ENCODE assay signal across 10 cellular contexts in the genomic region with DNA sequence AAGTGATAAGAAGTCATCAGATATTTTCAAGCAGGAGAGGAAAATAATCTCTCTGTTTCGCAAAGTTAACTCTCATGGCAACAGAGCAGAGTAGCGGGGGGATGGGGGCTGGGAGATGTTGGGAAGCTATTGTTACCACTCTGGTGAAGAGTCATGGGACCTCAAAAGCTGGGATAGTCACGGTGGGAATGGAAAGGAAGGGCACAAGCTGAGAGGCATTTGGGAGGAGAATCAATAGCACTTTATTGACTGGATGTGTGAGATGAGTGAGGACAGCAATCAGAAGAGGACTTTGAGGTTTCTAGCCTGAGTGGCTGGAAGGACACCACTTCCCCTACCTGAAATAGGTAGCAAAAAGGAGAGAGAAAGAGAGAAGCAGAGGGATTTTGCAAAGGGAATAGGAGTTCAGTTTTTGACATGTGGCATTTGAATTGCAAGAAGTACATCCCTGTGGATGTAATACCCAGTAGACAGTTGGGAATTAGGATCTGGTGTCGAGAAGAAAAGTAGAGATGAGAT. TPM values are rescaled to one million over a fixed set of nuclear protein-coding genes. Genes with fewer than 3 reads are reported as not detected.
DNase-seq lines count a peak whose midpoint lies in the region; ATAC-seq and TF ChIP-seq lines count a peak whose summit lies in the region.
"Had no signal": no experiment of that assay in that cellular context is flagged by ENCODE, and none has a peak within 500 bp of the region (broad histone marks: within the 10 kb centered on the region; RNA-seq: fewer than 3 reads in every experiment).

No MANE protein-coding gene starts in this region.

- H3K4me2 ChIP-seq in KMS-11 = peak overlapping the region; percentile 65

- CTCF ChIA-PET in AG04449 (lab: Yijun Ruan, JAX) = interaction anchor here (0.9 to 1.7 kb wide), 4 partner anchors 24 to 60 kb away, joined by 3 to 5 read pairs (median 3); no protein-coding TSS in a partner anchor

- no peak overlapping the region for H3K27ac Mint-ChIP-seq in osteocyte (ENCODE audit: unreplicated experiment)
- H3K27ac Mint-ChIP-seq: stimulated activated naive CD8-positive, alpha-beta T cell treated with anti-CD3 and anti-CD28 coated beads, Interleukin-15, Interleukin-2, amounts not matched to agents 100 ng/mL and 50 ng/mL, for 24 hours had no signal

- H3K27me3 Mint-ChIP-seq in osteocyte (ENCODE audit: unreplicated experiment) = no peaks in the 10 kb centered on the region
- H3K27me3 Mint-ChIP-seq: stimulated activated naive CD8-positive, alpha-beta T cell treated with anti-CD3 and anti-CD28 coated beads, Interleukin-15, Interleukin-2, amounts not matched to agents 100 ng/mL and 50 ng/mL, for 24 hours had no signal

- POLR2A ChIA-PET in AG04449 (lab: Yijun Ruan, JAX) = interaction anchor here (1.1 to 2.1 kb wide), 4 partner anchors 10 to 130 kb away, joined by 3 to 18 read pairs (median 8); a partner anchor contains a TSS

- no peaks in the 10 kb centered on the region for H3K9me3 ChIP-seq in ectodermal cell (ENCODE audit: control insufficient read depth, low read length)
- H3K9me3 ChIP-seq in mononuclear cell (ENCODE audit: low read depth, low read length) = no peaks in the 10 kb centered on the region

- ATAC-seq in HG03520 (IDR thresholded peaks at IDR 0.05; ENCODE audit: unreplicated experiment) = no peak

- H4K20me1 ChIP-seq in KMS-11 (ENCODE audit: insufficient read depth) = no peaks in the 10 kb centered on the region

- no peak overlapping the region for H3K4me3 Mint-ChIP-seq in osteocyte (ENCODE audit: unreplicated experiment)
- H3K4me3 Mint-ChIP-seq: stimulated activated naive CD8-positive, alpha-beta T cell treated with anti-CD3 and anti-CD28 coated beads, Interleukin-15, Interleukin-2, amounts not matched to agents 100 ng/mL and 50 ng/mL, for 24 hours had no signal

- H3K36me3 ChIP-seq in KMS-11 (ENCODE audit: insufficient read depth) = no peaks in the 10 kb centered on the region
- H3K36me3 ChIP-seq in ectodermal cell (ENCODE audit: control insufficient read depth, insufficient read depth, low read length) = no peaks in the 10 kb centered on the region

- peak overlapping the region; percentile 67 for H3K4me3 ChIP-seq in AG04449 (ENCODE audit: low read depth, low read length)
- H3K4me3 ChIP-seq in KMS-11 (IDR thresholded peaks at IDR 0.05; ENCODE audit: insufficient read depth, low read depth, low read length) = peak overlapping the region; percentile 59
- H3K4me3 ChIP-seq in ectodermal cell (ENCODE audit: insufficient read depth, low read depth, low read length) = peak overlapping the region; percentile 47
- peak overlapping the region; percentile 55 for H3K4me3 ChIP-seq in mononuclear cell (ENCODE audit: low read length)

- no peak for DNase-seq in AG04449 (ENCODE audit: low read depth, low spot score)
- DNase-seq in NCI-H774 (lab: John Stamatoyannopoulos, UW) = no peak
- no peak for DNase-seq in osteocyte (ENCODE audit: extremely low spot score, unreplicated experiment)
- DNase-seq in T-helper 9 cell = no peak

- 15 to 17% methylated on average over 4 of the region's 4 CpGs for WGBS in ectodermal cell, 2 experiments

- no peak for TF ChIP-seq CTCF in AG04449 (IDR thresholded peaks at IDR 0.05; ENCODE audit: insufficient read depth, low read length, missing control alignments)
- TF ChIP-seq CTCF in KMS-11 (conservative IDR thresholded peaks at IDR 0.05; ENCODE audit: low read depth, low read length) = no peak
- TF ChIP-seq CTCF in osteocyte (IDR thresholded peaks at IDR 0.05) = no peak

- peaks cover 14% of the 10 kb centered on the region; the same call in 1 of the 2 replicates for H3K79me2 ChIP-seq in KMS-11 (ENCODE audit: insufficient read depth, low read depth)

- H3K9me3 Mint-ChIP-seq in osteocyte (ENCODE audit: unreplicated experiment) = no peaks in the 10 kb centered on the region
- H3K9me3 Mint-ChIP-seq: stimulated activated naive CD8-positive, alpha-beta T cell treated with anti-CD3 and anti-CD28 coated beads, Interleukin-15, Interleukin-2, amounts not matched to agents 100 ng/mL and 50 ng/mL, for 24 hours had no signal

- H2AFZ ChIP-seq in KMS-11 (ENCODE audit: low read depth) = peak overlapping the region; percentile 64

- H3K4me1 ChIP-seq in KMS-11 (ENCODE audit: low read depth, poor library complexity, severe bottlenecking) = peaks cover 53% of the 10 kb centered on the region
- H3K4me1 ChIP-seq in ectodermal cell (ENCODE audit: control insufficient read depth, insufficient read depth, low read length) = peaks cover 35% of the 10 kb centered on the region
- H3K4me1 ChIP-seq in mononuclear cell (ENCODE audit: insufficient read depth, low read length) = peaks cover 49% of the 10 kb centered on the region

- H3K27me3 ChIP-seq in KMS-11 (ENCODE audit: insufficient read depth, low read depth) = no peaks in the 10 kb centered on the region
- H3K27me3 ChIP-seq in ectodermal cell (ENCODE audit: control insufficient read depth, insufficient read depth, low read length, poor library complexity, severe bottlenecking) = no peaks in the 10 kb centered on the region
- H3K27me3 ChIP-seq in mononuclear cell (ENCODE audit: insufficient read depth, low read length) = no peaks in the 10 kb centered on the region

- H3K9ac ChIP-seq in KMS-11 = peak overlapping the region; percentile 85

- peaks cover 15% of the 10 kb centered on the region for H3K4me1 Mint-ChIP-seq in osteocyte (ENCODE audit: unreplicated experiment)

- H3K36me3 Mint-ChIP-seq in osteocyte (ENCODE audit: unreplicated experiment) = no peaks in the 10 kb centered on the region

- H3K27ac ChIP-seq in KMS-11 (peak overlapping the region; percentile 90), ectodermal cell (ENCODE audit: insufficient read depth, low read depth, low read length, poor library complexity, severe bottlenecking) (peak overlapping the region; percentile 96)

RNA-seq across cellular contexts. Expression of a gene that starts 27.2 kb away (rescaled TPM):
- 427 TPM for polyA plus RNA-seq in ectodermal cell (2013, experiment 1 of 4)
- polyA plus RNA-seq in ectodermal cell (2013, experiment 2 of 4) = 394 TPM
- 204 TPM for polyA plus RNA-seq in ectodermal cell (2013, experiment 3 of 4)
- 220 TPM for polyA plus RNA-seq in ectodermal cell (2013, experiment 4 of 4)
- 1.9 TPM for total RNA-seq in mononuclear cell
- 77.9 and 81.4 TPM in 2 replicates for total RNA-seq in osteocyte

RNA-seq across cellular contexts. Expression of a gene that starts 44.2 kb away (rescaled TPM):
- polyA plus RNA-seq in ectodermal cell (2013, experiment 1 of 4) = not detected
- polyA plus RNA-seq in ectodermal cell (2013, experiment 2 of 4) = not detected
- polyA plus RNA-seq in ectodermal cell (2013, experiment 3 of 4) = not detected
- polyA plus RNA-seq in ectodermal cell (2013, experiment 4 of 4) = not detected
- total RNA-seq in mononuclear cell (under 0.01 TPM), osteocyte (not detected in 2 replicates)
- total RNA-seq: Daoy had no signal

Comparison
In these comparisons a context has a peak if more than half of its experiments do, and no peak if none do; other contexts are left out.
1. RNA of a gene that starts 27.2 kb away (total RNA-seq): 77.9 to 81.4 TPM in osteocyte; 1.9 TPM in mononuclear cell (single experiment); every median in the first group is over 10 times any median in the second.
2. Peak in every context shown above with its lines, with median percentiles within 50 percentile points of each other: H3K4me3 ChIP-seq.